ENCODE assay signal across 6 cellular contexts in genomic region chr10:21247592-21247991, GRCh38.
"Had no signal": no experiment of that assay in that cellular context is flagged by ENCODE, and none has a peak within 500 bp of the region (broad histone marks: within the 10 kb centered on the region; RNA-seq: fewer than 3 reads in every experiment).

No MANE protein-coding gene starts in this region.

- H3K9ac ChIP-seq: KMS-11 had no signal

- H3K27ac ChIP-seq: HL-60, KMS-11 had no signal

- DNase-seq: Karpas-422, Kasumi-1, KBM-7, KG1 had no signal

- H3K4me2 ChIP-seq: KMS-11 had no signal
